Comparison of ENCODE assay signal across 8 cellular contexts in genomic region chr7:149147730-149148653, GRCh38. TPM values are rescaled to one million over a fixed set of nuclear protein-coding genes. Genes with fewer than 3 reads are reported as not detected.
DNase-seq lines count a peak whose midpoint lies in the region; ATAC-seq and TF ChIP-seq lines count a peak whose summit lies in the region.

No MANE protein-coding gene starts in this region.

- H3K4me2 ChIP-seq in SU-DHL-6 (ENCODE audit: low read depth, low read length, poor library complexity, severe bottlenecking), result peak overlapping the region; percentile 82

- H3K36me3 Mint-ChIP-seq in Caco-2 (ENCODE audit: insufficient read depth, unreplicated experiment), result peaks cover 10% of the 10 kb centered on the region
- no peaks in the 10 kb centered on the region for H3K36me3 Mint-ChIP-seq in progenitor cell of endocrine pancreas (ENCODE audit: insufficient read depth)

- POLR2A ChIA-PET in Caco-2 (lab: Charles Lee), result interaction anchor here (0.7 to 1.3 kb wide), 4 partner anchors 21 to 206 kb away, joined by 3 to 12 read pairs (median 5); partner anchors contain the start of gene ZNF425

- intact Hi-C loops in Caco-2 (cut with micrococcal nuclease; ENCODE audit: unreplicated experiment), result loop anchor here (1.0 to 5.0 kb wide), 4 partner anchors 21 to 121 kb away; partner anchors contain the start of genes PDIA4, ZNF282 and ZNF786
- intact Hi-C loops in left ventricle myocardium superior (cut with micrococcal nuclease), result no loop called here

- H3K36me3 ChIP-seq in Caco-2 (ENCODE audit: control insufficient read depth, insufficient read depth, low read length) (no peaks in the 10 kb centered on the region), SU-DHL-6 (ENCODE audit: low read length) (no peaks in the 10 kb centered on the region)

- peak overlapping the region; percentile 87 for H3K27ac ChIP-seq in SU-DHL-6 (ENCODE audit: low read depth, low read length)

- H3K4me1 Mint-ChIP-seq in Caco-2 (ENCODE audit: low read depth, unreplicated experiment), result peaks cover 28% of the 10 kb centered on the region
- peaks cover 20% of the 10 kb centered on the region for H3K4me1 Mint-ChIP-seq in progenitor cell of endocrine pancreas (ENCODE audit: low read depth)

- peaks cover 53% of the 10 kb centered on the region for H3K79me2 ChIP-seq in SU-DHL-6 (ENCODE audit: insufficient read depth, low read length)

- H3K27ac Mint-ChIP-seq in Caco-2 (ENCODE audit: unreplicated experiment) (peak overlapping the region; percentile 79), progenitor cell of endocrine pancreas (peak overlapping the region; percentile 93)

- DNase-seq in Caco-2 (peak; percentile 47 to 69), amniotic stem cell (lab: John Stamatoyannopoulos, UW) (peak; percentile 47), left ventricle myocardium superior (peak; percentile 77), progenitor cell of endocrine pancreas (ENCODE audit: low spot score, unreplicated experiment) (peak; percentile 42), NCI-H128 (lab: John Stamatoyannopoulos, UW; ENCODE audit: unreplicated experiment) (no peak)

- no peaks in the 10 kb centered on the region for H3K9me3 Mint-ChIP-seq in Caco-2 (ENCODE audit: unreplicated experiment)
- no peaks in the 10 kb centered on the region for H3K9me3 Mint-ChIP-seq in progenitor cell of endocrine pancreas (ENCODE audit: low read depth)

- H3K27me3 Mint-ChIP-seq in Caco-2 (ENCODE audit: insufficient read depth, unreplicated experiment), result no peaks in the 10 kb centered on the region
- H3K27me3 Mint-ChIP-seq in progenitor cell of endocrine pancreas, result no peaks in the 10 kb centered on the region

- H3K9ac ChIP-seq in SU-DHL-6 (ENCODE audit: low read length), result peak overlapping the region; percentile 92

- no TSS peak for BruUV-seq in Caco-2 (replicated peaks; lab: Mats Ljungman, UMichigan)

- H3K4me3 Mint-ChIP-seq in Caco-2 (ENCODE audit: unreplicated experiment) (peak overlapping the region; percentile 97), progenitor cell of endocrine pancreas (ENCODE audit: low read depth) (peak overlapping the region; percentile 81)

- no peaks in the 10 kb centered on the region for H3K9me2 ChIP-seq in SU-DHL-6 (replicated peaks; ENCODE audit: insufficient read depth, low read length)

- peaks cover 10% of the 10 kb centered on the region for H3K4me1 ChIP-seq in Caco-2

- ATAC-seq in GM19467 (IDR thresholded peaks at IDR 0.05; ENCODE audit: unreplicated experiment) (peak; percentile 25), HG03571 (IDR thresholded peaks at IDR 0.05; ENCODE audit: unreplicated experiment) (peak; percentile 34), left ventricle myocardium superior (peak; percentile 67)

- CTCF ChIA-PET in Caco-2 (lab: Charles Lee), result interaction anchor here (0.6 to 1.7 kb wide), 10 partner anchors 10 to 137 kb away, joined by 3 to 20 read pairs (median 6); partner anchors contain the start of genes ZNF282 and ZNF425

- no peaks in the 10 kb centered on the region for H4K20me1 ChIP-seq in SU-DHL-6 (ENCODE audit: low read depth, low read length)

- H2AFZ ChIP-seq in SU-DHL-6 (ENCODE audit: low read depth, low read length, severe bottlenecking), result peak overlapping the region; percentile 69

- H3K9me3 ChIP-seq in Caco-2 (no peaks in the 10 kb centered on the region), SU-DHL-6 (ENCODE audit: insufficient read depth, low read length) (no peaks in the 10 kb centered on the region)

- peak overlapping the region; percentile 97 for H3K4me3 ChIP-seq in Caco-2 (ENCODE audit: low read depth, low read length)
- H3K4me3 ChIP-seq in SU-DHL-6 (ENCODE audit: insufficient read depth, low read length, poor library complexity, severe bottlenecking), result peak overlapping the region; percentile 89

- TF ChIP-seq CTCF in Caco-2 (IDR thresholded peaks at IDR 0.05; ENCODE audit: insufficient read depth in 1 of 2, low read depth in 1 of 2, low read length in 1 of 2, severe bottlenecking in 1 of 2, unreplicated experiment in 1 of 2) (no peak), SU-DHL-6 (IDR thresholded peaks at IDR 0.05; ENCODE audit: insufficient read depth, low read length, poor library complexity, severe bottlenecking) (no peak), progenitor cell of endocrine pancreas (IDR thresholded peaks at IDR 0.05; ENCODE audit: unreplicated experiment) (no peak)

- peaks cover 16% of the 10 kb centered on the region for H3F3A ChIP-seq in SU-DHL-6 (ENCODE audit: insufficient read depth)

- H3K27me3 ChIP-seq in Caco-2 (replicated peaks; ENCODE audit: control insufficient read depth, insufficient read depth, low read length) (no peaks in the 10 kb centered on the region), SU-DHL-6 (ENCODE audit: low read length) (no peaks in the 10 kb centered on the region)

RNA-seq across cellular contexts. Expression of gene ZNF398, which starts 0.7 kb away (rescaled TPM):
- 13.0 and 13.4 TPM in 2 replicates for total RNA-seq in Caco-2 (2022)
- total RNA-seq in left ventricle myocardium superior, result 6.6 TPM
- 16.7 and 17.5 TPM in 2 replicates for total RNA-seq in progenitor cell of endocrine pancreas

RNA-seq across cellular contexts. Expression of gene ZNF425, which starts 21.9 kb away (rescaled TPM):
- total RNA-seq in Caco-2 (2022) (2.6 and 4.0 TPM in 2 replicates), left ventricle myocardium superior (0.72 TPM), progenitor cell of endocrine pancreas (5.3 and 8.0 TPM in 2 replicates)

RNA-seq across cellular contexts. Expression of gene ZNF282, which starts 47.4 kb away (rescaled TPM):
- 35.7 and 44.0 TPM in 2 replicates for total RNA-seq in Caco-2 (2022)
- total RNA-seq in left ventricle myocardium superior, result 14.5 TPM
- total RNA-seq in progenitor cell of endocrine pancreas, result 47.0 and 53.5 TPM in 2 replicates

RNA-seq across cellular contexts. Expression of gene ZNF786, which starts 57.5 kb away (rescaled TPM):
- 9.4 and 9.5 TPM in 2 replicates for total RNA-seq in Caco-2 (2022)
- total RNA-seq in left ventricle myocardium superior, result 2.7 TPM
- 18.0 and 20.6 TPM in 2 replicates for total RNA-seq in progenitor cell of endocrine pancreas
